Comparison of ENCODE assay signal across 10 cellular contexts in genomic region chr9:92740446-92740961, GRCh38. TPM values are rescaled to one million over a fixed set of nuclear protein-coding genes. Genes with fewer than 3 reads are reported as not detected.
A peak's percentile ranks its signal among the peaks of the same experiment; 100 is the strongest.
DNase-seq lines count a peak whose midpoint lies in the region; ATAC-seq, FAIRE-seq and TF ChIP-seq lines count a peak whose summit lies in the region.
"Had no signal": no experiment of that assay in that cellular context is flagged by ENCODE, and none has a peak within 500 bp of the region (broad histone marks: within the 10 kb centered on the region; RNA-seq: fewer than 3 reads in every experiment).

No MANE protein-coding gene starts in this region.

- H3K9me3 ChIP-seq in adrenal gland (replicated peaks in 1 of 3) (no peaks in the 10 kb centered on the region), kidney (ENCODE audit: control insufficient read depth in 1 of 2, low read length in 2 of 2) (no peaks in the 10 kb centered on the region)

- no peaks in the 10 kb centered on the region for H3K36me3 Mint-ChIP-seq in IgD-negative memory B cell

- H3K27ac Mint-ChIP-seq in IgD-negative memory B cell: peak overlapping the region in 2 of 3 donors; percentile 71 to 88
- H3K27ac Mint-ChIP-seq: activated naive CD4-positive, alpha-beta T cell treated with anti-CD3 and anti-CD28 coated beads for 36 hours had no signal

- intact Hi-C loops in adrenal gland (cut with DNase I) (no loop called here), kidney (cut with DNase I) (no loop called here)

- H3K4me3 Mint-ChIP-seq in IgD-negative memory B cell: peak overlapping the region in 3 of 4 donors; percentile 68 to 80 (median 71)
- H3K4me3 Mint-ChIP-seq: activated naive CD4-positive, alpha-beta T cell treated with anti-CD3 and anti-CD28 coated beads for 36 hours had no signal

- H3K4me3 ChIP-seq in adrenal gland (peak overlapping the region in 1 of 4 donors; percentile 38), kidney (ENCODE audit: low read length in 2 of 2) (peak overlapping the region; percentile 7 to 10)
- H3K4me3 ChIP-seq: SK-N-MC had no signal

- no peak for FAIRE-seq in kidney (lab: Jason Lieb, UNC)

- DNase-seq in adrenal gland (peak in 2 of 7 donors; percentile 49 to 50), kidney (peak; percentile 32), substantia nigra (lab: John Stamatoyannopoulos, UW) (peak in 1 of 49 donors; percentile 12), NCI-H1417 treated with DMSO at 0.1 percent for 48 hours (lab: John Stamatoyannopoulos, UW) (no peak)
- DNase-seq: activated naive CD4-positive, alpha-beta T cell treated with anti-CD3 and anti-CD28 coated beads for 36 hours had no signal

- H3K4me1 Mint-ChIP-seq in IgD-negative memory B cell: peaks cover 62 to 75% (median 69%) of the 10 kb centered on the region in 3 donors

- no peak for ATAC-seq in GM18519 (IDR thresholded peaks at IDR 0.05; ENCODE audit: low FRiP score, unreplicated experiment)
- no peak for ATAC-seq in HG02852 (IDR thresholded peaks at IDR 0.05; ENCODE audit: unreplicated experiment)
- no peak for ATAC-seq in GM21529 (IDR thresholded peaks at IDR 0.05; ENCODE audit: unreplicated experiment)

- no peaks in the 10 kb centered on the region for H3K27me3 ChIP-seq in adrenal gland

- H3K9ac ChIP-seq in kidney (ENCODE audit: low read length in 2 of 2): peak overlapping the region in 1 of 2 donors; percentile 41

- no peaks in the 10 kb centered on the region for H3K9me3 Mint-ChIP-seq in IgD-negative memory B cell
- H3K9me3 Mint-ChIP-seq: activated naive CD4-positive, alpha-beta T cell treated with anti-CD3 and anti-CD28 coated beads for 36 hours had no signal

- H3K36me3 ChIP-seq in adrenal gland (replicated peaks in 1 of 2) (no peaks in the 10 kb centered on the region), kidney (ENCODE audit: control insufficient read depth in 1 of 2, insufficient read depth in 2 of 2, low read length in 2 of 2) (no peaks in the 10 kb centered on the region)

- no peak for TF ChIP-seq POLR2A in adrenal gland (IDR thresholded peaks at IDR 0.05)

- H3K27me3 Mint-ChIP-seq in IgD-negative memory B cell: no peaks in the 10 kb centered on the region

- TF ChIP-seq CTCF in adrenal gland (IDR thresholded peaks at IDR 0.05): no peak
- TF ChIP-seq CTCF in kidney (IDR thresholded peaks at IDR 0.05; ENCODE audit: borderline replicate concordance, extremely low read depth, insufficient read depth): no peak

- H3K27ac ChIP-seq in adrenal gland: peak overlapping the region in 4 of 5 donors; percentile 19 to 86 (median 48)
- peak overlapping the region; percentile 45 to 78 for H3K27ac ChIP-seq in kidney (ENCODE audit: low read depth in 2 of 2, low read length in 2 of 2)
- H3K27ac ChIP-seq in substantia nigra (ENCODE audit: low read depth, low read length, poor library complexity, severe bottlenecking): peak overlapping the region; percentile 24
- H3K27ac ChIP-seq: SK-N-MC had no signal

- H3K4me1 ChIP-seq in adrenal gland (replicated peaks in 1 of 2) (peaks cover 31 to 48% of the 10 kb centered on the region in 2 donors), kidney (ENCODE audit: control insufficient read depth in 1 of 2, insufficient read depth in 1 of 2, low read depth in 1 of 2, low read length in 2 of 2) (peaks cover 15 to 23% of the 10 kb centered on the region in 2 donors)

- WGBS in adrenal gland, 4 donors: 8 to 13% (median 11%) methylated on average over 7 of the region's 7 CpGs

RNA-seq across cellular contexts. Expression of gene BICD2, which starts 24.1 kb away (rescaled TPM):
- polyA plus RNA-seq in IgD-negative memory B cell (32.8 TPM), adrenal gland (10 to 100 TPM in 2 of 3 donors, 1 to 10 TPM in 1; 9.3 to 14.9 (median 13.0) TPM), kidney (ENCODE audit: insufficient read depth, low read depth, low replicate concordance) (10.0 TPM)
- total RNA-seq in adrenal gland (10 to 100 TPM; 20.1 to 33.8 (median 26.2) TPM), kidney (25.2 TPM)
